Comparison of ENCODE assay signal across 6 cellular contexts in the genomic region with DNA sequence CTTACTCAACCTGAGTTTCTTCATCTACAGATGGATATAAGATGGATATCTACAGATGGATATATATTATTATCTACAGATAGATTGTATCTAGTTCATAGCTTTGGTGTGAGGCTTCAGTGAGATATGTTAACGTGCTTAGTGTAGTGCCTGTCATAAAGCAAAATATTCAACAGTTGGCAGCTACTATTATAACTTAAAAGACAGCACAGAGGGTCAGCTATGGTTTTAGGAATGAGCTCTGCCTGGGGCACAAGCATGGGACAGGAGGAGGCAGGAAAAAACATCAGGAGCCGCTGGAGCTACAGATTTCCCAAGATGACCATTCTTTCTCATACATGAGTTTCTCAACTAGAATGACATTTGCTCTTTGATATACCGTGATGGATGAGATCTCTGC. TPM values are rescaled to one million over a fixed set of nuclear protein-coding genes. Genes with fewer than 3 reads are reported as not detected.
DNase-seq lines count a peak whose midpoint lies in the region; ATAC-seq and TF ChIP-seq lines count a peak whose summit lies in the region.

No MANE protein-coding gene starts in this region.

- no peaks in the 10 kb centered on the region for H3K27me3 Mint-ChIP-seq in CD4-positive, alpha-beta T cell
- H3K27me3 Mint-ChIP-seq in T-cell: no peaks in the 10 kb centered on the region
- peaks cover 21% of the 10 kb centered on the region for H3K27me3 Mint-ChIP-seq in mesothelial cell of epicardium (ENCODE audit: low read depth)
- no peaks in the 10 kb centered on the region for H3K27me3 Mint-ChIP-seq in stimulated activated naive B cell treated with anti-CD40 and anti-IgM and Interleukin-4, amounts not matched to agents 10 μg/mL and 1 μg/mL and 100 μg/mL, for 72 hours

- no peaks in the 10 kb centered on the region for H3K9me3 ChIP-seq in CD4-positive, alpha-beta T cell (ENCODE audit: control insufficient read depth, low read length)

- intact Hi-C loops in CD4-positive, alpha-beta T cell (cut with DNase I, micrococcal nuclease): loop anchor here (2.0 kb wide), 3 partner anchors 38 to 80 kb away; a partner anchor contains a TSS

- POLR2A ChIA-PET in CD4-positive, alpha-beta T cell (lab: Charles Lee): interaction anchor here (0.8 to 2.7 kb wide), 8 partner anchors 9 to 80 kb away, joined by 3 to 14 read pairs (median 6); a partner anchor contains a TSS
- POLR2A ChIA-PET in T-cell (lab: Charles Lee): interaction anchor here (0.5 to 1.0 kb wide), 4 partner anchors 9 to 40 kb away, joined by 3 to 4 read pairs (median 3); no protein-coding TSS in a partner anchor

- CTCF ChIA-PET in CD4-positive, alpha-beta T cell (lab: Charles Lee): interaction anchor here (1.2 to 2.1 kb wide), 3 partner anchors 9 to 41 kb away, joined by 4 read pairs; a partner anchor contains a TSS
- CTCF ChIA-PET in T-cell (lab: Charles Lee): interaction anchor here in 1 of 2 donors (0.9 to 1.4 kb wide), 3 partner anchors 31 to 41 kb away, joined by 3 to 9 read pairs (median 3); a partner anchor contains a TSS

- H3K4me1 Mint-ChIP-seq in CD4-positive, alpha-beta T cell (ENCODE audit: low read depth): peaks cover 27% of the 10 kb centered on the region
- H3K4me1 Mint-ChIP-seq in T-cell (peaks cover 29 to 34% (median 33%) of the 10 kb centered on the region in 3 donors), mesothelial cell of epicardium (peaks cover 16% of the 10 kb centered on the region)
- H3K4me1 Mint-ChIP-seq in stimulated activated naive B cell treated with anti-CD40 and anti-IgM and Interleukin-4, amounts not matched to agents 10 μg/mL and 1 μg/mL and 100 μg/mL, for 72 hours: peaks cover 27 to 49% of the 10 kb centered on the region in 2 donors

- ATAC-seq in CD4-positive, alpha-beta T cell (ENCODE audit: poor library complexity): no peak
- ATAC-seq in T-cell (replicated peaks in 1 of 4) (no peak), HG03025 (IDR thresholded peaks at IDR 0.05; ENCODE audit: low FRiP score, unreplicated experiment) (no peak)
- ATAC-seq in stimulated activated naive B cell treated with anti-CD40 and anti-IgM and Interleukin-4, amounts not matched to agents 10 μg/mL and 1 μg/mL and 100 μg/mL, for 72 hours (replicated peaks): no peak

- H3K9me3 Mint-ChIP-seq in CD4-positive, alpha-beta T cell: no peaks in the 10 kb centered on the region
- H3K9me3 Mint-ChIP-seq in T-cell (no peaks in the 10 kb centered on the region), mesothelial cell of epicardium (no peaks in the 10 kb centered on the region)
- H3K9me3 Mint-ChIP-seq in stimulated activated naive B cell treated with anti-CD40 and anti-IgM and Interleukin-4, amounts not matched to agents 10 μg/mL and 1 μg/mL and 100 μg/mL, for 72 hours: no peaks in the 10 kb centered on the region

- H3K27me3 ChIP-seq in CD4-positive, alpha-beta T cell (ENCODE audit: control insufficient read depth, insufficient read depth, low read length): no peaks in the 10 kb centered on the region

- peak overlapping the region; percentile 94 for H3K4me3 Mint-ChIP-seq in CD4-positive, alpha-beta T cell
- H3K4me3 Mint-ChIP-seq in T-cell: peak overlapping the region; percentile 90 to 94 (median 91)
- peak overlapping the region; percentile 88 for H3K4me3 Mint-ChIP-seq in mesothelial cell of epicardium
- H3K4me3 Mint-ChIP-seq in stimulated activated naive B cell treated with anti-CD40 and anti-IgM and Interleukin-4, amounts not matched to agents 10 μg/mL and 1 μg/mL and 100 μg/mL, for 72 hours: peak overlapping the region in 1 of 2 donors; percentile 91

- TF ChIP-seq CTCF in CD4-positive, alpha-beta T cell (IDR thresholded peaks at IDR 0.05): no peak
- TF ChIP-seq CTCF in mesothelial cell of epicardium (IDR thresholded peaks at IDR 0.05; ENCODE audit: unreplicated experiment): no peak

- H3K36me3 Mint-ChIP-seq in CD4-positive, alpha-beta T cell (ENCODE audit: low read depth): peaks cover 25% of the 10 kb centered on the region
- H3K36me3 Mint-ChIP-seq in T-cell (peaks cover 9% of the 10 kb centered on the region), mesothelial cell of epicardium (no peaks in the 10 kb centered on the region)
- H3K36me3 Mint-ChIP-seq in stimulated activated naive B cell treated with anti-CD40 and anti-IgM and Interleukin-4, amounts not matched to agents 10 μg/mL and 1 μg/mL and 100 μg/mL, for 72 hours: peaks cover 10 to 13% of the 10 kb centered on the region in 2 donors

- no peak for DNase-seq in CD4-positive, alpha-beta T cell
- DNase-seq in T-cell (no peak), mesothelial cell of epicardium (ENCODE audit: low spot score in 2 of 2, unreplicated experiment in 2 of 2) (no peak), NCI-H146 treated with DMSO at 0.1 percent for 48 hours (lab: John Stamatoyannopoulos, UW; ENCODE audit: unreplicated experiment) (no peak)
- no peak for DNase-seq in stimulated activated naive B cell treated with anti-CD40 and anti-IgM and Interleukin-4, amounts not matched to agents 10 μg/mL and 1 μg/mL and 100 μg/mL, for 72 hours

- peak overlapping the region; percentile 90 for H3K27ac Mint-ChIP-seq in CD4-positive, alpha-beta T cell
- H3K27ac Mint-ChIP-seq in T-cell (peak overlapping the region; percentile 88 to 93), mesothelial cell of epicardium (no peak overlapping the region)
- no peak overlapping the region for H3K27ac Mint-ChIP-seq in stimulated activated naive B cell treated with anti-CD40 and anti-IgM and Interleukin-4, amounts not matched to agents 10 μg/mL and 1 μg/mL and 100 μg/mL, for 72 hours

- no peak overlapping the region for H3K27ac ChIP-seq in CD4-positive, alpha-beta T cell (ENCODE audit: low read depth, low read length)

RNA-seq across cellular contexts. Expression of a gene that starts 1.3 kb away (rescaled TPM):
- 10 to 100 TPM; 42.1 to 47.4 TPM for total RNA-seq in CD4-positive, alpha-beta T cell
- total RNA-seq in T-cell (10 to 100 TPM; 37.5 to 44.0 (median 40.0) TPM), mesothelial cell of epicardium (25.9 to 26.6 TPM (median 26.1 TPM) in 3 replicates)

RNA-seq across cellular contexts. Expression of a gene that starts 10.2 kb away (rescaled TPM):
- 10 to 100 TPM; 91.5 to 95.6 TPM for total RNA-seq in CD4-positive, alpha-beta T cell
- total RNA-seq in T-cell (10 to 100 TPM; 50.3 to 70.1 (median 53.7) TPM), mesothelial cell of epicardium (38.0 to 39.1 TPM (median 38.4 TPM) in 3 replicates)

RNA-seq across cellular contexts. Expression of a gene that starts 38.8 kb away (rescaled TPM):
- 100 to 1,000 TPM; 187 to 194 TPM for total RNA-seq in CD4-positive, alpha-beta T cell
- total RNA-seq in T-cell: 100 to 1,000 TPM in 2 of 5 donors, 10 to 100 TPM in 3; 67.5 to 124 (median 68.4) TPM
- total RNA-seq in mesothelial cell of epicardium: 58.4 to 64.5 TPM (median 64.0 TPM) in 3 replicates

RNA-seq across cellular contexts. Expression of a gene that starts 41.3 kb away (rescaled TPM):
- 10 to 100 TPM; 18.5 to 18.6 TPM for total RNA-seq in CD4-positive, alpha-beta T cell
- total RNA-seq in T-cell: 10 to 100 TPM; 18.8 to 22.7 (median 22.0) TPM
- total RNA-seq in mesothelial cell of epicardium: 26.5 to 31.0 TPM (median 27.8 TPM) in 3 replicates

RNA-seq across cellular contexts. Expression of a gene that starts 57.9 kb away (rescaled TPM):
- total RNA-seq in CD4-positive, alpha-beta T cell: under 1 TPM; 0.93 to 0.98 TPM
- total RNA-seq in T-cell (1 to 10 TPM in 4 of 5 donors, under 1 TPM in 1; 0.66 to 2.0 (median 1.7) TPM), mesothelial cell of epicardium (35.3 to 39.4 TPM (median 38.9 TPM) in 3 replicates)

Comparison
In these comparisons a context has a peak if more than half of its experiments do, and no peak if none do; other contexts are left out.
1. H3K27ac Mint-ChIP-seq: peak in CD4-positive, alpha-beta T cell (single experiment) and T-cell (2 of 2); none in mesothelial cell of epicardium (single experiment) and stimulated activated naive B cell treated with anti-CD40 and anti-IgM and Interleukin-4, amounts not matched to agents 10 μg/mL and 1 μg/mL and 100 μg/mL, for 72 hours (single experiment).